ENCODE assay signal across 7 cellular contexts in the genomic region with DNA sequence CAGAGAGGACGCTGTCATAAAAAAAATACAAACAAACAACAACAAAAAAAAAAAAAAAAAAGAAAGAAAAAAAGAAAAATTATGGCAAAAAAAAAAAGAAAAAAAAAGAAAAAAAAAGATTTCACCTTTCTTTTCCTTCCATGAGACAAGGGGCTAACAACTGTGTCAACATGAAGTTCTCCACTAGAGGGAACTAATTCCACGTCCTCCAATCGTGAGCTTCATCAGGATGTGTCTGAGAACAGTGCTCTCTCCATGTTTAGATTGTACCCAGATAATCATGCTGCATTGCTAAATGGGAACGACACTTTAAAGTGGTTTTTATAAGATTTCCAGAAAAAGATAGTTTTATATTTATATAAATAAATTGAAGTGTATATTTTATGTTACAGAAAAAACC.
DNase-seq lines count a peak whose midpoint lies in the region; ATAC-seq, FAIRE-seq and TF ChIP-seq lines count a peak whose summit lies in the region.

No MANE protein-coding gene starts in this region.

- no peaks in the 10 kb centered on the region for H3K27me3 ChIP-seq in brain microvascular endothelial cell (replicated peaks)
- no peaks in the 10 kb centered on the region for H3K27me3 ChIP-seq in tibial nerve

- TF ChIP-seq POLR2A in tibial nerve (IDR thresholded peaks at IDR 0.05): no peak

- H3K4me1 ChIP-seq in tibial nerve: no peaks in the 10 kb centered on the region

- ATAC-seq in GM21423 (IDR thresholded peaks at IDR 0.05; ENCODE audit: unreplicated experiment): peak; percentile 85
- peak; percentile 89 for ATAC-seq in HG03521 (IDR thresholded peaks at IDR 0.05; ENCODE audit: unreplicated experiment)

- peak; percentile 43 for DNase-seq in GM04504 (ENCODE audit: low read depth)
- peak; percentile 26 for DNase-seq in NCI-H524 treated with DMSO at 0.1 percent for 48 hours (lab: John Stamatoyannopoulos, UW)
- peak; percentile 64 for DNase-seq in brain microvascular endothelial cell
- peak in 1 of 2 donors; percentile 44 for DNase-seq in tibial nerve (ENCODE audit: low spot score in 2 of 2)

- no peak for TF ChIP-seq EP300 in tibial nerve (IDR thresholded peaks at IDR 0.05)

- no peaks in the 10 kb centered on the region for H3K9me3 ChIP-seq in tibial nerve

- peak; percentile 99 for FAIRE-seq in islet of Langerhans (lab: Jason Lieb, UNC)

- H3K4me3 ChIP-seq in brain microvascular endothelial cell (ENCODE audit: low read depth, low read length): no peak overlapping the region
- H3K4me3 ChIP-seq in tibial nerve: no peak overlapping the region

- TF ChIP-seq CTCF in brain microvascular endothelial cell (IDR thresholded peaks at IDR 0.05; ENCODE audit: low read depth, low read length, missing control alignments): peak; percentile 73
- peak; percentile 52 to 62 (median 55) for TF ChIP-seq CTCF in tibial nerve (IDR thresholded peaks at IDR 0.05)

- H3K27ac ChIP-seq in brain microvascular endothelial cell (no peak overlapping the region), tibial nerve (no peak overlapping the region)

- in situ Hi-C loops in brain microvascular endothelial cell (cut with HindIII; ENCODE audit: low pct_ligation_motif_present, low sequenced_read_pairs): no loop called here

- 1 to 4% methylated on average over 4 of the region's 4 CpGs for WGBS in tibial nerve, 2 donors

- H3K36me3 ChIP-seq in brain microvascular endothelial cell (replicated peaks): no peaks in the 10 kb centered on the region
- H3K36me3 ChIP-seq in tibial nerve: no peaks in the 10 kb centered on the region
